8 cellular contexts compared by ENCODE assay signal in genomic region chr3:4504340-4505261, GRCh38. TPM values are rescaled to one million over a fixed set of nuclear protein-coding genes. Genes with fewer than 3 reads are reported as not detected.
DNase-seq lines count a peak whose midpoint lies in the region; ATAC-seq, FAIRE-seq and TF ChIP-seq lines count a peak whose summit lies in the region.

No MANE protein-coding gene starts in this region.

- in situ Hi-C loops in mammary epithelial cell (cut with MboI; ENCODE audit: low sequenced_read_pairs in 2 of 2), result no loop called here

- no peaks in the 10 kb centered on the region for H3K79me2 ChIP-seq in mammary epithelial cell (ENCODE audit: insufficient read depth, low read length)

- peak overlapping the region; percentile 96 to 98 (median 98) for H3K27ac Mint-ChIP-seq in naive B cell

- ATAC-seq in naive B cell (ENCODE audit: low read depth in 2 of 2) (no peak), HG02885 (IDR thresholded peaks at IDR 0.05; ENCODE audit: poor library complexity, unreplicated experiment) (no peak), GM18873 (IDR thresholded peaks at IDR 0.05; ENCODE audit: low FRiP score, unreplicated experiment) (no peak)

- no peak overlapping the region for H3K9ac ChIP-seq in mammary epithelial cell (ENCODE audit: insufficient read depth, low read length)

- peak; percentile 59 for FAIRE-seq in GM18507 (lab: Jason Lieb, UNC)

- H3K4me1 Mint-ChIP-seq in naive B cell, result peaks cover 79 to 100% (median 91%) of the 10 kb centered on the region in 3 donors

- no peaks in the 10 kb centered on the region for H3K27me3 Mint-ChIP-seq in naive B cell

- no peaks in the 10 kb centered on the region for H3K27me3 ChIP-seq in mammary epithelial cell (ENCODE audit: insufficient read depth, low read length)

- H3K4me2 ChIP-seq in mammary epithelial cell (ENCODE audit: insufficient read depth, low read depth, low read length), result peak overlapping the region; percentile 71

- H3K4me1 ChIP-seq in mammary epithelial cell (ENCODE audit: insufficient read depth, low read length), result peaks cover 12% of the 10 kb centered on the region

- no peaks in the 10 kb centered on the region for H3K9me3 Mint-ChIP-seq in naive B cell

- TF ChIP-seq CTCF in mammary epithelial cell (conservative IDR thresholded peaks at IDR 0.05 in 1 of 2, IDR thresholded peaks at IDR 0.05 in 1 of 2; ENCODE audit: extremely low read depth in 1 of 2, insufficient read depth in 1 of 2, low read depth in 1 of 2, low read length in 2 of 2) (no peak), GM10266 (IDR thresholded peaks at IDR 0.05; ENCODE audit: control insufficient read depth, insufficient read depth, low read depth, missing control alignments) (no peak)

- no peak for DNase-seq in GM18507 (ENCODE audit: extremely low spot score, insufficient read length, low read depth)
- DNase-seq in RPMI7951 (ENCODE audit: low read depth), result peak; percentile 34
- DNase-seq in mammary epithelial cell, result peak; percentile 39
- no peak for DNase-seq in naive B cell
- DNase-seq in GM10266 (ENCODE audit: extremely low spot score), result no peak
- DNase-seq in islet precursor cell, result no peak

- no peaks in the 10 kb centered on the region for H4K20me1 ChIP-seq in mammary epithelial cell (ENCODE audit: insufficient read depth, low read length)

- peak overlapping the region; percentile 55 for H2AFZ ChIP-seq in mammary epithelial cell (ENCODE audit: low read depth, low read length)

- CTCF ChIA-PET in mammary epithelial cell (lab: Charles Lee; ENCODE audit: low non-redundant PET), result interaction anchor here (0.6 to 0.9 kb wide), 2 partner anchors 83 to 507 kb away, joined by 3 to 6 read pairs; no protein-coding TSS in a partner anchor

- H3K27ac ChIP-seq in mammary epithelial cell (ENCODE audit: insufficient read depth, low read depth, low read length), result no peak overlapping the region

- intact Hi-C loops in mammary epithelial cell (cut with micrococcal nuclease), result no loop called here

- H3K4me3 ChIP-seq in mammary epithelial cell (replicated peaks in 1 of 3; ENCODE audit: insufficient read depth in 1 of 3, low read depth in 2 of 3, low read length in 3 of 3), result peak overlapping the region in 1 of 3 experiments; percentile 2

- BruUV-seq in mammary epithelial cell (replicated peaks; lab: Mats Ljungman, UMichigan), result no TSS peak

- peak overlapping the region; percentile 0 to 97 (median 85) for H3K4me3 Mint-ChIP-seq in naive B cell

- no peaks in the 10 kb centered on the region for H3K36me3 ChIP-seq in mammary epithelial cell (ENCODE audit: insufficient read depth, low read length)

- dilution Hi-C loops in mammary epithelial cell (cut with HindIII; ENCODE audit: low sequenced_read_pairs), result no loop called here

- 9% methylated on average over 13 of the region's 14 CpGs for WGBS in mammary epithelial cell (ENCODE audit: low coverage, missing lambda C conversion rate)

- H3K9me3 ChIP-seq in mammary epithelial cell (replicated peaks; ENCODE audit: insufficient read depth, low read length), result no peaks in the 10 kb centered on the region

- H3K36me3 Mint-ChIP-seq in naive B cell, result peaks cover under 1 to 2% of the 10 kb centered on the region in 2 donors

RNA-seq across cellular contexts. Expression of gene ITPR1, which starts 11.5 kb away (rescaled TPM):
- 11.4 and 13.2 TPM in 2 replicates for total RNA-seq in RPMI7951 (2014; rRNA removed; shearing (Covaris generic))
- 10 to 100 TPM; 15.6 to 33.2 TPM for total RNA-seq in mammary epithelial cell
- polyA plus RNA-seq in mammary epithelial cell (9.2 TPM), naive B cell (ENCODE audit: low read depth in 6 of 6) (100 to 1,000 TPM in 1 of 6 donors, 10 to 100 TPM in 5; 54.8 to 110 (median 87.3) TPM)
- polyA minus RNA-seq in mammary epithelial cell, result 58.6 TPM

RNA-seq across cellular contexts. Expression of gene SUMF1, which starts 37.5 kb away (rescaled TPM):
- total RNA-seq in RPMI7951 (2014; rRNA removed; shearing (Covaris generic)), result 42.5 and 43.5 TPM in 2 replicates
- total RNA-seq in mammary epithelial cell, result 10 to 100 TPM; 31.4 to 87.7 TPM
- polyA plus RNA-seq in mammary epithelial cell, result 37.6 TPM
- 22.4 TPM for polyA minus RNA-seq in mammary epithelial cell
- 10 to 100 TPM; 18.8 to 27.6 (median 22.2) TPM for polyA plus RNA-seq in naive B cell (ENCODE audit: low read depth in 6 of 6)

Comparison
In these comparisons a context has a peak if more than half of its experiments do, and no peak if none do; other contexts are left out.
1. DNase-seq: peak in RPMI7951 (single experiment) and mammary epithelial cell (single experiment); none in GM18507 (single experiment), naive B cell (single experiment), GM10266 (single experiment) and islet precursor cell (single experiment).